Comparison of ENCODE assay signal across 28 cellular contexts in genomic region chr20:15924556-15924955, GRCh38.
"Had no signal": no experiment of that assay in that cellular context is flagged by ENCODE, and none has a peak within 500 bp of the region (broad histone marks: within the 10 kb centered on the region; RNA-seq: fewer than 3 reads in every experiment).

No MANE protein-coding gene starts in this region.

- ATAC-seq: left colon; left lung; lower lobe of right lung; naive thymus-derived CD8-positive, alpha-beta T cell; pancreas; right cardiac atrium; sciatic nerve; stimulated activated naive CD8-positive, alpha-beta T cell treated with anti-CD3 and anti-CD28 coated beads, Interleukin-15, amount 100 ng/mL, for 72 hours; upper lobe of right lung had no signal

- DNase-seq: hippocampal formation; kidney; left colon; left lung; lower lobe of right lung; mammary epithelial cell; mesenchymal stem cell; naive thymus-derived CD8-positive, alpha-beta T cell; nucleus accumbens; pancreas; posterior cingulate gyrus; retina; right cardiac atrium; stimulated activated CD4-positive, alpha-beta T cell treated with anti-CD3 and anti-CD28 coated beads, Interleukin-12 subunit alpha, Interleukin-12 subunit beta, amount 100 ng/mL, for 4 hours; stimulated activated CD4-positive, alpha-beta T cell treated with anti-CD3 and anti-CD28 coated beads, Interleukin-15, amount 100 ng/mL, for 24 hours; stimulated activated CD4-positive, alpha-beta T cell treated with anti-CD3 and anti-CD28 coated beads, Interleukin-2, amount 100 ng/mL, for 24 hours; stimulated activated CD4-positive, alpha-beta T cell treated with anti-CD3 and anti-CD28 coated beads, Interleukin-4, amount 100 ng/mL, for 1 hour; stimulated activated naive CD4-positive, alpha-beta T cell treated with Interleukin-2 at 50 U/mL for 16 hours; stimulated activated naive CD8-positive, alpha-beta T cell treated with anti-CD3 and anti-CD28 coated beads, Interleukin-15, amount 100 ng/mL, for 72 hours; substantia nigra; tibial artery; trophoblast cell; upper lobe of right lung had no signal

- H3K4me1 Mint-ChIP-seq: neural crest cell; stimulated activated naive CD8-positive, alpha-beta T cell treated with anti-CD3 and anti-CD28 coated beads, Interleukin-15, amount 100 ng/mL, for 72 hours had no signal

- H3K27ac Mint-ChIP-seq: naive thymus-derived CD8-positive, alpha-beta T cell; nephron had no signal

- H3K4me3 Mint-ChIP-seq: naive thymus-derived CD8-positive, alpha-beta T cell; nephron; neural crest cell; stimulated activated naive CD8-positive, alpha-beta T cell treated with anti-CD3 and anti-CD28 coated beads, Interleukin-15, amount 100 ng/mL, for 72 hours had no signal

- H3K9me3 Mint-ChIP-seq: nephron, neural crest cell had no signal

- H3K36me3 Mint-ChIP-seq: naive thymus-derived CD8-positive, alpha-beta T cell had no signal

- FAIRE-seq: islet of Langerhans, kidney, pancreas, urothelium cell line had no signal
